In genomic region chr1:35301674-35302392, GRCh38 we compare ENCODE assay signal across 1 cellular context.
TF ChIP-seq lines count a peak whose summit lies in the region.

No MANE protein-coding gene starts in this region.

TF ChIP-seq in WTC11, 78 proteins besides CTCF, POLR2A, EP300 and RAD21 (continued from another document):
- TF ChIP-seq, protein P1, sequence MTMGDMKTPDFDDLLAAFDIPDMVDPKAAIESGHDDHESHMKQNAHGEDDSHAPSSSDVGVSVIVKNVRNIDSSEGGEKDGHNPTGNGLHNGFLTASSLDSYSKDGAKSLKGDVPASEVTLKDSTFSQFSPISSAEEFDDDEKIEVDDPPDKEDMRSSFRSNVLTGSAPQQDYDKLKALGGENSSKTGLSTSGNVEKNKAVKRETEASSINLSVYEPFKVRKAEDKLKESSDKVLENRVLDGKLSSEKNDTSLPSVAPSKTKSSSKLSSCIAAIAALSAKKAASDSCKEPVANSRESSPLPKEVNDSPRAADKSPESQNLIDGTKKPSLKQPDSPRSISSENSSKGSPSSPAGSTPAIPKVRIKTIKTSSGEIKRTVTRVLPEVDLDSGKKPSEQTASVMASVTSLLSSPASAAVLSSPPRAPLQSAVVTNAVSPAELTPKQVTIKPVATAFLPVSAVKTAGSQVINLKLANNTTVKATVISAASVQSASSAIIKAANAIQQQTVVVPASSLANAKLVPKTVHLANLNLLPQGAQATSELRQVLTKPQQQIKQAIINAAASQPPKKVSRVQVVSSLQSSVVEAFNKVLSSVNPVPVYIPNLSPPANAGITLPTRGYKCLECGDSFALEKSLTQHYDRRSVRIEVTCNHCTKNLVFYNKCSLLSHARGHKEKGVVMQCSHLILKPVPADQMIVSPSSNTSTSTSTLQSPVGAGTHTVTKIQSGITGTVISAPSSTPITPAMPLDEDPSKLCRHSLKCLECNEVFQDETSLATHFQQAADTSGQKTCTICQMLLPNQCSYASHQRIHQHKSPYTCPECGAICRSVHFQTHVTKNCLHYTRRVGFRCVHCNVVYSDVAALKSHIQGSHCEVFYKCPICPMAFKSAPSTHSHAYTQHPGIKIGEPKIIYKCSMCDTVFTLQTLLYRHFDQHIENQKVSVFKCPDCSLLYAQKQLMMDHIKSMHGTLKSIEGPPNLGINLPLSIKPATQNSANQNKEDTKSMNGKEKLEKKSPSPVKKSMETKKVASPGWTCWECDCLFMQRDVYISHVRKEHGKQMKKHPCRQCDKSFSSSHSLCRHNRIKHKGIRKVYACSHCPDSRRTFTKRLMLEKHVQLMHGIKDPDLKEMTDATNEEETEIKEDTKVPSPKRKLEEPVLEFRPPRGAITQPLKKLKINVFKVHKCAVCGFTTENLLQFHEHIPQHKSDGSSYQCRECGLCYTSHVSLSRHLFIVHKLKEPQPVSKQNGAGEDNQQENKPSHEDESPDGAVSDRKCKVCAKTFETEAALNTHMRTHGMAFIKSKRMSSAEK (CRISPR knock-in tag; IDR thresholded peaks at IDR 0.05; ENCODE audit: borderline replicate concordance) = no peak
- no peak for TF ChIP-seq GTF2I (CRISPR knock-in tag; conservative IDR thresholded peaks at IDR 0.05)
- no peak for TF ChIP-seq NFATC4 (CRISPR knock-in tag; IDR thresholded peaks at IDR 0.05)
- no peak for TF ChIP-seq MYBL2 (CRISPR knock-in tag; IDR thresholded peaks at IDR 0.05)
- TF ChIP-seq, protein P2, sequence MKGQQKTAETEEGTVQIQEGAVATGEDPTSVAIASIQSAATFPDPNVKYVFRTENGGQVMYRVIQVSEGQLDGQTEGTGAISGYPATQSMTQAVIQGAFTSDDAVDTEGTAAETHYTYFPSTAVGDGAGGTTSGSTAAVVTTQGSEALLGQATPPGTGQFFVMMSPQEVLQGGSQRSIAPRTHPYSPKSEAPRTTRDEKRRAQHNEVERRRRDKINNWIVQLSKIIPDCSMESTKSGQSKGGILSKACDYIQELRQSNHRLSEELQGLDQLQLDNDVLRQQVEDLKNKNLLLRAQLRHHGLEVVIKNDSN (CRISPR knock-in tag; IDR thresholded peaks at IDR 0.05) = no peak
- no peak for TF ChIP-seq CREB1 (CRISPR knock-in tag; IDR thresholded peaks at IDR 0.05)
- TF ChIP-seq NR2C2 (CRISPR knock-in tag; IDR thresholded peaks at IDR 0.05) = no peak
- TF ChIP-seq GABPB1 (CRISPR knock-in tag; IDR thresholded peaks at IDR 0.05) = no peak
- TF ChIP-seq RELA (CRISPR knock-in tag; IDR thresholded peaks at IDR 0.05; ENCODE audit: borderline replicate concordance) = no peak
- no peak for TF ChIP-seq CDX4 (CRISPR knock-in tag; IDR thresholded peaks at IDR 0.05; ENCODE audit: borderline replicate concordance)
- no peak for TF ChIP-seq SMAD3 (CRISPR knock-in tag; IDR thresholded peaks at IDR 0.05; ENCODE audit: borderline replicate concordance)
- TF ChIP-seq, protein P3, sequence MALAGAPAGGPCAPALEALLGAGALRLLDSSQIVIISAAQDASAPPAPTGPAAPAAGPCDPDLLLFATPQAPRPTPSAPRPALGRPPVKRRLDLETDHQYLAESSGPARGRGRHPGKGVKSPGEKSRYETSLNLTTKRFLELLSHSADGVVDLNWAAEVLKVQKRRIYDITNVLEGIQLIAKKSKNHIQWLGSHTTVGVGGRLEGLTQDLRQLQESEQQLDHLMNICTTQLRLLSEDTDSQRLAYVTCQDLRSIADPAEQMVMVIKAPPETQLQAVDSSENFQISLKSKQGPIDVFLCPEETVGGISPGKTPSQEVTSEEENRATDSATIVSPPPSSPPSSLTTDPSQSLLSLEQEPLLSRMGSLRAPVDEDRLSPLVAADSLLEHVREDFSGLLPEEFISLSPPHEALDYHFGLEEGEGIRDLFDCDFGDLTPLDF (CRISPR knock-in tag; IDR thresholded peaks at IDR 0.05) = no peak
